In the genomic region with DNA sequence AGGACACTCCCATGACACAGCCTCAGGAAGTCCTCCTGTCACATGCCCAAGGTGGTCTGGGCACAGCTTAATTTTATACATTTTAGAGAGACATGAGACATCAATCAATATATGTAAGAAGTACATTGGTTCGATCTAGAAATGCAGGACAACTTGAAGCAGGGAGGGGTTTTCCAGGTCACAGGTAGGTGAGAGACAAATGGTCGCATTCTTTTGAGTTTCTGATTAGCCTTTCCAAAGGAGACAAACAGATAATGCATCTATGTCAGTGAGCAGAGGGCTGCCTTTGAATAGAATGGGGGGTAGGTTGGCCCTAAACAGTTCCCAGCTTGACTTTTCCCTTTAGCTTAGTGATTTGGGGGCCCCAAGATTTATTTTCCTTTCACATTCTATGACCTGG, we compare ENCODE assay signal across 10 cellular contexts. TPM values are rescaled to one million over a fixed set of nuclear protein-coding genes. Genes with fewer than 3 reads are reported as not detected.
A peak's percentile ranks its signal among the peaks of the same experiment; 100 is the strongest.
DNase-seq lines count a peak whose midpoint lies in the region; ATAC-seq and TF ChIP-seq lines count a peak whose summit lies in the region.
"Had no signal": no experiment of that assay in that cellular context is flagged by ENCODE, and none has a peak within 500 bp of the region (broad histone marks: within the 10 kb centered on the region; RNA-seq: fewer than 3 reads in every experiment).

No MANE protein-coding gene starts in this region.

- peak overlapping the region; percentile 82 for H3K27ac ChIP-seq in ACC112 (ENCODE audit: low read depth, low read length)
- peak overlapping the region; percentile 87 for H3K27ac ChIP-seq in SK-N-MC
- peak overlapping the region; percentile 91 to 99 (median 96) for H3K27ac ChIP-seq in gastroesophageal sphincter
- peak overlapping the region; percentile 96 for H3K27ac ChIP-seq in psoas muscle
- H3K27ac ChIP-seq in MM.1S (ENCODE audit: low read length) = no peak overlapping the region

- H3K27me3 ChIP-seq in ACC112 (ENCODE audit: insufficient read depth, low read length) (no peaks in the 10 kb centered on the region), gastroesophageal sphincter (no peaks in the 10 kb centered on the region), psoas muscle (ENCODE audit: insufficient read depth in 3 of 3, low read length in 2 of 3) (no peaks in the 10 kb centered on the region), MM.1S (replicated peaks; ENCODE audit: insufficient read depth, low read length) (no peaks in the 10 kb centered on the region)

- no peaks in the 10 kb centered on the region for H3F3A ChIP-seq in MM.1S (ENCODE audit: insufficient read depth, low read length)

- no peak overlapping the region for H3K4me2 ChIP-seq in MM.1S (ENCODE audit: low read depth, low read length)

- TF ChIP-seq CTCF in gastroesophageal sphincter (IDR thresholded peaks at IDR 0.05) (no peak), psoas muscle (IDR thresholded peaks at IDR 0.05) (no peak), MM.1S (IDR thresholded peaks at IDR 0.05; ENCODE audit: low read length) (no peak)

- TF ChIP-seq EP300 in gastroesophageal sphincter (IDR thresholded peaks at IDR 0.05) = no peak

- no peaks in the 10 kb centered on the region for H3K9me2 ChIP-seq in MM.1S (replicated peaks; ENCODE audit: insufficient read depth, low read length)

- H3K4me1 ChIP-seq in ACC112 (ENCODE audit: control insufficient read depth, insufficient read depth, low read length, unreplicated experiment) = peaks cover 31% of the 10 kb centered on the region
- peaks cover under 1 to 55% (median 14%) of the 10 kb centered on the region in 3 donors for H3K4me1 ChIP-seq in gastroesophageal sphincter
- H3K4me1 ChIP-seq in psoas muscle = peaks cover 30% of the 10 kb centered on the region
- H3K4me1 ChIP-seq in MM.1S (ENCODE audit: low read length) = no peaks in the 10 kb centered on the region

- WGBS in gastroesophageal sphincter (ENCODE audit: low coverage in 1 of 2), 2 donors = 35 to 49% methylated on average over 2 of the region's 2 CpGs
- 24 to 48% (median 38%) methylated on average over 2 of the region's 2 CpGs for WGBS in psoas muscle, 3 donors

- no peaks in the 10 kb centered on the region for H3K9me3 ChIP-seq in SK-N-MC (ENCODE audit: low read depth, low read length)
- H3K9me3 ChIP-seq in gastroesophageal sphincter = no peaks in the 10 kb centered on the region
- H3K9me3 ChIP-seq in psoas muscle = no peaks in the 10 kb centered on the region
- no peaks in the 10 kb centered on the region for H3K9me3 ChIP-seq in MM.1S (replicated peaks; ENCODE audit: insufficient read depth, low read length)

- ATAC-seq in gastroesophageal sphincter (no peak), psoas muscle (no peak), HG02981 (IDR thresholded peaks at IDR 0.05; ENCODE audit: unreplicated experiment) (no peak), HG03521 (IDR thresholded peaks at IDR 0.05; ENCODE audit: unreplicated experiment) (no peak)

- intact Hi-C loops in psoas muscle (cut with DNase I) = loop anchor here in 1 of 2 donors (10.0 kb wide), 1 partner anchor 414 kb away; a partner anchor contains a TSS

- H3K79me2 ChIP-seq in ACC112 (ENCODE audit: control insufficient read depth, insufficient read depth, low read length, unreplicated experiment) (peaks cover 42% of the 10 kb centered on the region), MM.1S (ENCODE audit: low read length) (no peaks in the 10 kb centered on the region)

- H2AFZ ChIP-seq in ACC112 (ENCODE audit: low read length, unreplicated experiment) (no peak overlapping the region), MM.1S (ENCODE audit: low read length) (no peak overlapping the region)

- no peaks in the 10 kb centered on the region for H4K20me1 ChIP-seq in MM.1S (ENCODE audit: insufficient read depth, low read length)

- H3K36me3 ChIP-seq in ACC112 (ENCODE audit: insufficient read depth, low read length) (no peaks in the 10 kb centered on the region), SK-N-MC (ENCODE audit: insufficient read depth, low read length) (no peaks in the 10 kb centered on the region), gastroesophageal sphincter (peaks cover 0 to 4% of the 10 kb centered on the region in 2 donors), psoas muscle (ENCODE audit: insufficient read depth in 1 of 2, low read depth in 1 of 2) (peaks cover 0 to 61% of the 10 kb centered on the region in 2 donors), MM.1S (replicated peaks; ENCODE audit: insufficient read depth, low read length) (no peaks in the 10 kb centered on the region)

- H3K4me3 ChIP-seq in ACC112 (ENCODE audit: low read depth, low read length) (peak overlapping the region; percentile 91), SK-N-MC (peak overlapping the region; percentile 80), gastroesophageal sphincter (peak overlapping the region; percentile 71 to 83), psoas muscle (peak overlapping the region; percentile 79), MM.1S (ENCODE audit: low read length) (no peak overlapping the region)

- DNase-seq in SK-N-MC (ENCODE audit: low read depth, low spot score) = no peak
- DNase-seq in psoas muscle = no peak
- no peak for DNase-seq in MM.1S
- no peak for DNase-seq in NCI-H526 (lab: John Stamatoyannopoulos, UW)
- DNase-seq: activated T-cell treated with anti-CD3 and anti-CD28 coated beads for 4 hours, NCI-H187 treated with DMSO at 0.1 percent for 48 hours had no signal

- H3K9ac ChIP-seq in SK-N-MC (ENCODE audit: insufficient read length) (peak overlapping the region; percentile 84), MM.1S (ENCODE audit: low read length) (no peak overlapping the region)

- no peak for TF ChIP-seq POLR2A in gastroesophageal sphincter (IDR thresholded peaks at IDR 0.05)

RNA-seq across cellular contexts. Expression of a gene that starts 2.5 kb away (rescaled TPM):
- 100 to 1,000 TPM; 389 to 508 (median 448) TPM for total RNA-seq in gastroesophageal sphincter
- total RNA-seq in psoas muscle = 1,000 to 10,000 TPM in 2 of 4 donors, 100 to 1,000 TPM in 2; 659 to 1,236 (median 1,042) TPM
- polyA plus RNA-seq in psoas muscle = 1,000 to 10,000 TPM in 1 of 3 donors, 100 to 1,000 TPM in 2; 398 to 1,629 (median 676) TPM
